ENCODE assay signal across 1 cellular context in the genomic region with DNA sequence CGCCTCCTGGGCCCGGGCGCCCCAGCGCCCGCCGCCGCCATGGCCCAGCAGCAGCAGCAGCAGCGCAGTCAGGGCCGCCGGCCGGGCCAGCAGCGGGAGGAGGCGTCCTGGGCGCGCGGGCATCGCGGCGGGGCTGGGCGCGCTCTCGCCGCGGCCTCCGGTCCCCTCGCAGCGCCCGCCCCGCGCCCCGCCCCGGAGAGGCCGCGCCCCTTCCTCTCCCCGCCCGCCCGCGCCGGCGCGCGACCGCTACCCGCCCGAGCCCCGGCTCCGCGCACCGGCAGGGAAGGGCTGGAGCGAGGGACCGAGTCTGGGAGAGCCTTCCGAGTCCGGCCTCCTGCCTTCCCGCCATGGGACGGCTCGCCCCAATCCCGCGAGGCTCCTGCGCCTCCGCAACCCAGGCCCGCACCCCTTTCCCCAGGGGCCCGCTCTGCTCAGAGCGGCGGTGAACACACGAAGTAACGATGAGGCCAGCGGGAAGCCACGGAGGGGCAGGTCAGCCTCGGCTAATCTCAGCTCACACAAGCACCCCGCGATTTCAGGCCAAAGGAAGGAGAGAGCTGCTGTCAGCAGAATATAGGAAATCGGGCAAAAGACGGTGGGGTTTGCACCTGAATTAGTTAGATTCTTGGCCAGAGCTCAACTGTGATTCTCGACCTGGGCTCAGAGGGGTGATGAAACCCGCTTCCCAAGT.
A peak's percentile ranks its signal among the peaks of the same experiment; 100 is the strongest.
TF ChIP-seq lines count a peak whose summit lies in the region.

A gene (minus strand): TSS at position 135 of the 691 bp plus-strand sequence. CDS start 12 bp downstream, at position 123.

TF ChIP-seq in HepG2, 621 proteins besides CTCF, POLR2A, EP300 and RAD21 (continued from another document and continues in another):
- TF ChIP-seq, protein P1, sequence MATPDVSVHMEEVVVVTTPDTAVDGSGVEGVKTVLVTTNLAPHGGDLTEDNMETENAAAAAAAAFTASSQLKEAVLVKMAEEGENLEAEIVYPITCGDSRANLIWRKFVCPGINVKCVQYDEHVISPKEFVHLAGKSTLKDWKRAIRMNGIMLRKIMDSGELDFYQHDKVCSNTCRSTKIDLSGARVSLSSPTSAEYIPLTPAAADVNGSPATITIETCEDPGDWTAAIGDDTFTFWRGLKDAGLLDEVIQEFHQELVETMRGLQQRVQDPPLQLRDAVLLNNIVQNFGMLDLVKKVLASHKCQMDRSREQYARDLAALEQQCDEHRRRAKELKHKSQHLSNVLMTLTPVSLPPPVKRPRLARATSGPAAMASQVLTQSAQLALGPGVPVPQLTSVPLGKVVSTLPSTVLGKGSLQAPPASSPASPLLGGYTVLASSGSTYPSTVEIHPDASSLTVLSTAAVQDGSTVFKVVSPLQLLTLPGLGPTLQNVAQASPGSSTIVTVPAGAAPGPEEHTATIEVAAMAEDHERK (CRISPR knock-in tag; IDR thresholded peaks at IDR 0.05; ENCODE audit: low read depth), result no peak
- TF ChIP-seq MBNL3 (CRISPR knock-in tag; conservative IDR thresholded peaks at IDR 0.05), result no peak
- TF ChIP-seq, protein P2, sequence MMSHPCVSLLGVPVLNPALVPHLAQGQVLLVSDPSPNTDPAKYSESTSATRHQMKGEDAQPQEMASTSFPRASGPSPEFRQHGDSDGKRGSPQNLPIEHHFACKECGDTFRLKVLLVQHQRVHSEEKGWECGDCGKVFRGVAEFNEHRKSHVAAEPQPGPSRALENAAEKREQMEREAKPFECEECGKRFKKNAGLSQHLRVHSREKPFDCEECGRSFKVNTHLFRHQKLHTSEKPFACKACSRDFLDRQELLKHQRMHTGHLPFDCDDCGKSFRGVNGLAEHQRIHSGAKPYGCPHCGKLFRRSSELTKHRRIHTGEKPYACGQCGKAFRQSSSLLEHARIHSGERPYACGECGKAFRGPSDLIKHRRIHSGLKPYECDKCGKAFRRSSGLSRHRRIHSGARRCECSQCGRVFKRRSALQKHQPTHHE (CRISPR knock-in tag; IDR thresholded peaks at IDR 0.05; ENCODE audit: borderline replicate concordance), result no peak
- TF ChIP-seq NFYC (CRISPR knock-in tag; IDR thresholded peaks at IDR 0.05), result 0 out of 2 replicates have a peak, but pooled peaks have one; percentile 14
- TF ChIP-seq PHF21A (CRISPR knock-in tag; IDR thresholded peaks at IDR 0.05), result peak; percentile 15; the same call in 1 of the 2 replicates
- TF ChIP-seq ZNF552 (CRISPR knock-in tag; IDR thresholded peaks at IDR 0.05; ENCODE audit: borderline replicate concordance), result no peak
- no peak for TF ChIP-seq TP53 (CRISPR knock-in tag; conservative IDR thresholded peaks at IDR 0.05)
- TF ChIP-seq, protein P3, sequence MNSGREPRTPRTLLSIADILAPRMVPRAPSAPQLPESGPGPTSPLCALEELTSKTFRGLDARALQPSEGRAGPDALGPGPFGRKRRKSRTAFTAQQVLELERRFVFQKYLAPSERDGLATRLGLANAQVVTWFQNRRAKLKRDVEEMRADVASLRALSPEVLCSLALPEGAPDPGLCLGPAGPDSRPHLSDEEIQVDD (CRISPR knock-in tag; IDR thresholded peaks at IDR 0.05; ENCODE audit: borderline replicate concordance), result no peak; the same call in 1 of the 2 replicates
- no peak for TF ChIP-seq ZNF678 (CRISPR knock-in tag; IDR thresholded peaks at IDR 0.05)
- TF ChIP-seq IKZF4 (CRISPR knock-in tag; IDR thresholded peaks at IDR 0.05; ENCODE audit: borderline replicate concordance, low read depth, not compliant biosample characterization), result peak; percentile 53
- no peak for TF ChIP-seq EZH2 (conservative IDR thresholded peaks at IDR 0.05; ENCODE audit: low read depth, low read length)
- TF ChIP-seq, protein P4, sequence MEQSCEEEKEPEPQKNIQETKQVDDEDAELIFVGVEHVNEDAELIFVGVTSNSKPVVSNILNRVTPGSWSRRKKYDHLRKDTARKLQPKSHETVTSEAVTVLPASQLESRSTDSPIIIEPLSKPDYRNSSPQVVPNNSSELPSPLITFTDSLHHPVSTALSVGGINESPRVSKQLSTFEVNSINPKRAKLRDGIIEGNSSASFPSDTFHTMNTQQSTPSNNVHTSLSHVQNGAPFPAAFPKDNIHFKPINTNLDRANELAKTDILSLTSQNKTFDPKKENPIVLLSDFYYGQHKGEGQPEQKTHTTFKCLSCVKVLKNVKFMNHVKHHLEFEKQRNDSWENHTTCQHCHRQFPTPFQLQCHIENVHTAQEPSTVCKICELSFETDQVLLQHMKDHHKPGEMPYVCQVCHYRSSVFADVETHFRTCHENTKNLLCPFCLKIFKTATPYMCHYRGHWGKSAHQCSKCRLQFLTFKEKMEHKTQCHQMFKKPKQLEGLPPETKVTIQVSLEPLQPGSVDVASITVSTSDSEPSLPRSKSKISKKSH (CRISPR knock-in tag; IDR thresholded peaks at IDR 0.05; ENCODE audit: borderline replicate concordance), result no peak
- TF ChIP-seq ZFY (CRISPR knock-in tag; IDR thresholded peaks at IDR 0.05), result peak; percentile 72
- TF ChIP-seq ZNF761 (CRISPR knock-in tag; conservative IDR thresholded peaks at IDR 0.05), result no peak
- TF ChIP-seq NFE2L1 (CRISPR knock-in tag; IDR thresholded peaks at IDR 0.05; ENCODE audit: borderline replicate concordance), result no peak
- TF ChIP-seq, protein P5, sequence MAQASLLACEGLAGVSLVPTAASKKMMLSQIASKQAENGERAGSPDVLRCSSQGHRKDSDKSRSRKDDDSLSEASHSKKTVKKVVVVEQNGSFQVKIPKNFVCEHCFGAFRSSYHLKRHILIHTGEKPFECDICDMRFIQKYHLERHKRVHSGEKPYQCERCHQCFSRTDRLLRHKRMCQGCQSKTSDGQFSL (CRISPR knock-in tag; IDR thresholded peaks at IDR 0.05), result no peak
- TF ChIP-seq PHB2 (IDR thresholded peaks at IDR 0.05; ENCODE audit: partially characterized antibody), result no peak
- TF ChIP-seq RFX1 (IDR thresholded peaks at IDR 0.05), result no peak
- no peak for TF ChIP-seq KLF9 (CRISPR knock-in tag; IDR thresholded peaks at IDR 0.05; ENCODE audit: low read depth)
- TF ChIP-seq NFE2L2 (IDR thresholded peaks at IDR 0.05; ENCODE audit: low read length), result no peak
- TF ChIP-seq, protein P6, sequence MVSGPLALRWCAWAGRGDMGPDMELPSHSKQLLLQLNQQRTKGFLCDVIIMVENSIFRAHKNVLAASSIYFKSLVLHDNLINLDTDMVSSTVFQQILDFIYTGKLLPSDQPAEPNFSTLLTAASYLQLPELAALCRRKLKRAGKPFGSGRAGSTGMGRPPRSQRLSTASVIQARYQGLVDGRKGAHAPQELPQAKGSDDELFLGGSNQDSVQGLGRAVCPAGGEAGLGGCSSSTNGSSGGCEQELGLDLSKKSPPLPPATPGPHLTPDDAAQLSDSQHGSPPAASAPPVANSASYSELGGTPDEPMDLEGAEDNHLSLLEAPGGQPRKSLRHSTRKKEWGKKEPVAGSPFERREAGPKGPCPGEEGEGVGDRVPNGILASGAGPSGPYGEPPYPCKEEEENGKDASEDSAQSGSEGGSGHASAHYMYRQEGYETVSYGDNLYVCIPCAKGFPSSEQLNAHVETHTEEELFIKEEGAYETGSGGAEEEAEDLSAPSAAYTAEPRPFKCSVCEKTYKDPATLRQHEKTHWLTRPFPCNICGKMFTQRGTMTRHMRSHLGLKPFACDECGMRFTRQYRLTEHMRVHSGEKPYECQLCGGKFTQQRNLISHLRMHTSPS (CRISPR knock-in tag; IDR thresholded peaks at IDR 0.05; ENCODE audit: low read depth), result no peak; the same call in 1 of the 2 replicates
- TF ChIP-seq RBFOX2 (IDR thresholded peaks at IDR 0.05; ENCODE audit: low read depth, low read length), result peak; percentile 57
- no peak for TF ChIP-seq HNF4A (CRISPR knock-in tag; IDR thresholded peaks at IDR 0.05)
- peak; percentile 30 for TF ChIP-seq AGO2 (optimal IDR thresholded peaks at IDR 0.05; ENCODE audit: low read depth, low read length)
- TF ChIP-seq, protein P7, sequence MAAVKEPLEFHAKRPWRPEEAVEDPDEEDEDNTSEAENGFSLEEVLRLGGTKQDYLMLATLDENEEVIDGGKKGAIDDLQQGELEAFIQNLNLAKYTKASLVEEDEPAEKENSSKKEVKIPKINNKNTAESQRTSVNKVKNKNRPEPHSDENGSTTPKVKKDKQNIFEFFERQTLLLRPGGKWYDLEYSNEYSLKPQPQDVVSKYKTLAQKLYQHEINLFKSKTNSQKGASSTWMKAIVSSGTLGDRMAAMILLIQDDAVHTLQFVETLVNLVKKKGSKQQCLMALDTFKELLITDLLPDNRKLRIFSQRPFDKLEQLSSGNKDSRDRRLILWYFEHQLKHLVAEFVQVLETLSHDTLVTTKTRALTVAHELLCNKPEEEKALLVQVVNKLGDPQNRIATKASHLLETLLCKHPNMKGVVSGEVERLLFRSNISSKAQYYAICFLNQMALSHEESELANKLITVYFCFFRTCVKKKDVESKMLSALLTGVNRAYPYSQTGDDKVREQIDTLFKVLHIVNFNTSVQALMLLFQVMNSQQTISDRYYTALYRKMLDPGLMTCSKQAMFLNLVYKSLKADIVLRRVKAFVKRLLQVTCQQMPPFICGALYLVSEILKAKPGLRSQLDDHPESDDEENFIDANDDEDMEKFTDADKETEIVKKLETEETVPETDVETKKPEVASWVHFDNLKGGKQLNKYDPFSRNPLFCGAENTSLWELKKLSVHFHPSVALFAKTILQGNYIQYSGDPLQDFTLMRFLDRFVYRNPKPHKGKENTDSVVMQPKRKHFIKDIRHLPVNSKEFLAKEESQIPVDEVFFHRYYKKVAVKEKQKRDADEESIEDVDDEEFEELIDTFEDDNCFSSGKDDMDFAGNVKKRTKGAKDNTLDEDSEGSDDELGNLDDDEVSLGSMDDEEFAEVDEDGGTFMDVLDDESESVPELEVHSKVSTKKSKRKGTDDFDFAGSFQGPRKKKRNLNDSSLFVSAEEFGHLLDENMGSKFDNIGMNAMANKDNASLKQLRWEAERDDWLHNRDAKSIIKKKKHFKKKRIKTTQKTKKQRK (IDR thresholded peaks at IDR 0.05; ENCODE audit: low read length), result no peak
- TF ChIP-seq CENPX (CRISPR knock-in tag; IDR thresholded peaks at IDR 0.05), result no peak
- TF ChIP-seq CCAR2 (optimal IDR thresholded peaks at IDR 0.05; ENCODE audit: low read depth, low read length), result no peak
- TF ChIP-seq HDAC1 (CRISPR knock-in tag; IDR thresholded peaks at IDR 0.05), result no peak
- TF ChIP-seq, protein P8, sequence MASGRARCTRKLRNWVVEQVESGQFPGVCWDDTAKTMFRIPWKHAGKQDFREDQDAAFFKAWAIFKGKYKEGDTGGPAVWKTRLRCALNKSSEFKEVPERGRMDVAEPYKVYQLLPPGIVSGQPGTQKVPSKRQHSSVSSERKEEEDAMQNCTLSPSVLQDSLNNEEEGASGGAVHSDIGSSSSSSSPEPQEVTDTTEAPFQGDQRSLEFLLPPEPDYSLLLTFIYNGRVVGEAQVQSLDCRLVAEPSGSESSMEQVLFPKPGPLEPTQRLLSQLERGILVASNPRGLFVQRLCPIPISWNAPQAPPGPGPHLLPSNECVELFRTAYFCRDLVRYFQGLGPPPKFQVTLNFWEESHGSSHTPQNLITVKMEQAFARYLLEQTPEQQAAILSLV (CRISPR knock-in tag; IDR thresholded peaks at IDR 0.05; ENCODE audit: borderline replicate concordance), result peak; percentile 69; the same call in 1 of the 2 replicates
- TF ChIP-seq, protein P9, sequence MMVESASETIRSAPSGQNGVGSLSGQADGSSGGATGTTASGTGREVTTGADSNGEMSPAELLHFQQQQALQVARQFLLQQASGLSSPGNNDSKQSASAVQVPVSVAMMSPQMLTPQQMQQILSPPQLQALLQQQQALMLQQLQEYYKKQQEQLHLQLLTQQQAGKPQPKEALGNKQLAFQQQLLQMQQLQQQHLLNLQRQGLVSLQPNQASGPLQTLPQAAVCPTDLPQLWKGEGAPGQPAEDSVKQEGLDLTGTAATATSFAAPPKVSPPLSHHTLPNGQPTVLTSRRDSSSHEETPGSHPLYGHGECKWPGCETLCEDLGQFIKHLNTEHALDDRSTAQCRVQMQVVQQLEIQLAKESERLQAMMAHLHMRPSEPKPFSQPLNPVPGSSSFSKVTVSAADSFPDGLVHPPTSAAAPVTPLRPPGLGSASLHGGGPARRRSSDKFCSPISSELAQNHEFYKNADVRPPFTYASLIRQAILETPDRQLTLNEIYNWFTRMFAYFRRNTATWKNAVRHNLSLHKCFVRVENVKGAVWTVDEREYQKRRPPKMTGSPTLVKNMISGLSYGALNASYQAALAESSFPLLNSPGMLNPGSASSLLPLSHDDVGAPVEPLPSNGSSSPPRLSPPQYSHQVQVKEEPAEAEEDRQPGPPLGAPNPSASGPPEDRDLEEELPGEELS (CRISPR knock-in tag; IDR thresholded peaks at IDR 0.05), result no peak; the same call in 1 of the 2 replicates
- peak; percentile 60; the same call in 1 of the 2 replicates for TF ChIP-seq YEATS2 (CRISPR knock-in tag; IDR thresholded peaks at IDR 0.05; ENCODE audit: borderline replicate concordance)
- TF ChIP-seq, protein P10, sequence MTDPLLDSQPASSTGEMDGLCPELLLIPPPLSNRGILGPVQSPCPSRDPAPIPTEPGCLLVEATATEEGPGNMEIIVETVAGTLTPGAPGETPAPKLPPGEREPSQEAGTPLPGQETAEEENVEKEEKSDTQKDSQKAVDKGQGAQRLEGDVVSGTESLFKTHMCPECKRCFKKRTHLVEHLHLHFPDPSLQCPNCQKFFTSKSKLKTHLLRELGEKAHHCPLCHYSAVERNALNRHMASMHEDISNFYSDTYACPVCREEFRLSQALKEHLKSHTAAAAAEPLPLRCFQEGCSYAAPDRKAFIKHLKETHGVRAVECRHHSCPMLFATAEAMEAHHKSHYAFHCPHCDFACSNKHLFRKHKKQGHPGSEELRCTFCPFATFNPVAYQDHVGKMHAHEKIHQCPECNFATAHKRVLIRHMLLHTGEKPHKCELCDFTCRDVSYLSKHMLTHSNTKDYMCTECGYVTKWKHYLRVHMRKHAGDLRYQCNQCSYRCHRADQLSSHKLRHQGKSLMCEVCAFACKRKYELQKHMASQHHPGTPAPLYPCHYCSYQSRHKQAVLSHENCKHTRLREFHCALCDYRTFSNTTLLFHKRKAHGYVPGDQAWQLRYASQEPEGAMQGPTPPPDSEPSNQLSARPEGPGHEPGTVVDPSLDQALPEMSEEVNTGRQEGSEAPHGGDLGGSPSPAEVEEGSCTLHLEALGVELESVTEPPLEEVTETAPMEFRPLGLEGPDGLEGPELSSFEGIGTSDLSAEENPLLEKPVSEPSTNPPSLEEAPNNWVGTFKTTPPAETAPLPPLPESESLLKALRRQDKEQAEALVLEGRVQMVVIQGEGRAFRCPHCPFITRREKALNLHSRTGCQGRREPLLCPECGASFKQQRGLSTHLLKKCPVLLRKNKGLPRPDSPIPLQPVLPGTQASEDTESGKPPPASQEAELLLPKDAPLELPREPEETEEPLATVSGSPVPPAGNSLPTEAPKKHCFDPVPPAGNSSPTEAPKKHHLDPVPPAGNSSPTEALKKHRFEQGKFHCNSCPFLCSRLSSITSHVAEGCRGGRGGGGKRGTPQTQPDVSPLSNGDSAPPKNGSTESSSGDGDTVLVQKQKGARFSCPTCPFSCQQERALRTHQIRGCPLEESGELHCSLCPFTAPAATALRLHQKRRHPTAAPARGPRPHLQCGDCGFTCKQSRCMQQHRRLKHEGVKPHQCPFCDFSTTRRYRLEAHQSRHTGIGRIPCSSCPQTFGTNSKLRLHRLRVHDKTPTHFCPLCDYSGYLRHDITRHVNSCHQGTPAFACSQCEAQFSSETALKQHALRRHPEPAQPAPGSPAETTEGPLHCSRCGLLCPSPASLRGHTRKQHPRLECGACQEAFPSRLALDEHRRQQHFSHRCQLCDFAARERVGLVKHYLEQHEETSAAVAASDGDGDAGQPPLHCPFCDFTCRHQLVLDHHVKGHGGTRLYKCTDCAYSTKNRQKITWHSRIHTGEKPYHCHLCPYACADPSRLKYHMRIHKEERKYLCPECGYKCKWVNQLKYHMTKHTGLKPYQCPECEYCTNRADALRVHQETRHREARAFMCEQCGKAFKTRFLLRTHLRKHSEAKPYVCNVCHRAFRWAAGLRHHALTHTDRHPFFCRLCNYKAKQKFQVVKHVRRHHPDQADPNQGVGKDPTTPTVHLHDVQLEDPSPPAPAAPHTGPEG (CRISPR knock-in tag; IDR thresholded peaks at IDR 0.05), result peak; percentile 97
- peak; percentile 62; the same call in 1 of the 2 replicates for TF ChIP-seq ARNT2 (CRISPR knock-in tag; IDR thresholded peaks at IDR 0.05; ENCODE audit: low read depth)
